ENCODE assay signal across 15 cellular contexts in genomic region chr1:107952989-107953388, GRCh38. TPM values are rescaled to one million over a fixed set of nuclear protein-coding genes. Genes with fewer than 3 reads are reported as not detected.
DNase-seq lines count a peak whose midpoint lies in the region; ATAC-seq and TF ChIP-seq lines count a peak whose summit lies in the region.
"Had no signal": no experiment of that assay in that cellular context is flagged by ENCODE, and none has a peak within 500 bp of the region (broad histone marks: within the 10 kb centered on the region; RNA-seq: fewer than 3 reads in every experiment).

No MANE protein-coding gene starts in this region.

- H3K27me3 ChIP-seq in heart right ventricle (no peaks in the 10 kb centered on the region), right cardiac atrium (ENCODE audit: control insufficient read depth, insufficient read depth) (no peaks in the 10 kb centered on the region), upper lobe of right lung (no peaks in the 10 kb centered on the region)
- H3K27me3 ChIP-seq in CD4-positive, alpha-beta memory T cell (ENCODE audit: insufficient read depth, low read length), result no peaks in the 10 kb centered on the region
- H3K27me3 ChIP-seq: esophagus muscularis mucosa, thyroid gland had no signal

- TF ChIP-seq CTCF in heart right ventricle (IDR thresholded peaks at IDR 0.05) (no peak), upper lobe of right lung (IDR thresholded peaks at IDR 0.05) (no peak)

- peaks cover 0 to 84% (median 24%) of the 10 kb centered on the region in 9 donors for H3K4me1 ChIP-seq in heart right ventricle
- peaks cover 1% of the 10 kb centered on the region for H3K4me1 ChIP-seq in right cardiac atrium (ENCODE audit: control insufficient read depth, insufficient read depth, low read length)
- H3K4me1 ChIP-seq in upper lobe of right lung, result peaks cover 10% of the 10 kb centered on the region
- H3K4me1 ChIP-seq in CD4-positive, alpha-beta memory T cell (ENCODE audit: insufficient read depth, low read length), result peaks cover 8% of the 10 kb centered on the region
- H3K4me1 ChIP-seq: parathyroid adenoma had no signal

- H3K27ac ChIP-seq in heart right ventricle (peak overlapping the region in 9 of 10 donors; percentile 1 to 75 (median 43)), right cardiac atrium (ENCODE audit: low read length) (no peak overlapping the region), upper lobe of right lung (no peak overlapping the region)
- H3K27ac ChIP-seq in CD4-positive, alpha-beta memory T cell (ENCODE audit: low read depth, low read length), result no peak overlapping the region
- H3K27ac ChIP-seq: esophagus muscularis mucosa, parathyroid adenoma had no signal

- CTCF ChIA-PET in CD4-positive, alpha-beta memory T cell (lab: Charles Lee; ENCODE audit: partially characterized antibody), result no interaction called here

- H3K27me3 Mint-ChIP-seq in CD4-positive, alpha-beta memory T cell, result no peaks in the 10 kb centered on the region
- H3K27me3 Mint-ChIP-seq: activated CD4-positive, alpha-beta T cell treated with anti-CD3 and anti-CD28 coated beads, Interleukin-2, amount 10 ng/mL, durations not matched to agents 24 days and 14 days; memory B cell; T-cell had no signal

- whole genome bisulfite sequencing in heart right ventricle, 2 donors, result 32 to 42% methylated on average over 2 of the region's 2 CpGs
- 30% methylated on average over 2 of the region's 2 CpGs for whole genome bisulfite sequencing in right cardiac atrium

- peak in 7 of 8 donors; percentile 67 to 76 (median 72) for ATAC-seq in heart right ventricle
- ATAC-seq in Right ventricle myocardium inferior, result no peak
- ATAC-seq in right cardiac atrium, result peak; percentile 79 to 88
- ATAC-seq in upper lobe of right lung, result peak; percentile 56
- no peak for ATAC-seq in GM18502 (IDR thresholded peaks at IDR 0.05; ENCODE audit: poor library complexity, unreplicated experiment)
- ATAC-seq: T-cell had no signal

- H3K4me3 ChIP-seq in heart right ventricle (no peak overlapping the region), right cardiac atrium (ENCODE audit: low read length) (no peak overlapping the region), upper lobe of right lung (no peak overlapping the region)
- no peak overlapping the region for H3K4me3 ChIP-seq in CD4-positive, alpha-beta memory T cell (ENCODE audit: low read length in 2 of 2)
- H3K4me3 ChIP-seq: esophagus muscularis mucosa, thyroid gland had no signal

- no peaks in the 10 kb centered on the region for H3K36me3 Mint-ChIP-seq in CD4-positive, alpha-beta memory T cell
- H3K36me3 Mint-ChIP-seq: memory B cell, T-cell had no signal

- no peaks in the 10 kb centered on the region for H3K9me3 Mint-ChIP-seq in CD4-positive, alpha-beta memory T cell
- H3K9me3 Mint-ChIP-seq: activated CD4-positive, alpha-beta T cell treated with anti-CD3 and anti-CD28 coated beads, Interleukin-2, amount 10 ng/mL, durations not matched to agents 24 days and 14 days; memory B cell; T-cell had no signal

- intact Hi-C loops in heart right ventricle (cut with DNase I), result no loop called here
- intact Hi-C loops in Right ventricle myocardium inferior (cut with DNase I), result no loop called here
- intact Hi-C loops in right cardiac atrium (cut with DNase I), result no loop called here
- intact Hi-C loops in upper lobe of right lung (cut with DNase I), result no loop called here
- intact Hi-C loops in CD4-positive, alpha-beta memory T cell (cut with micrococcal nuclease), result no loop called here

- DNase-seq in heart right ventricle (peak in 1 of 2 donors; percentile 30), Right ventricle myocardium inferior (ENCODE audit: missing footprints) (no peak), SKM-1 (lab: John Stamatoyannopoulos, UW; ENCODE audit: unreplicated experiment) (peak; percentile 12), right cardiac atrium (no peak), upper lobe of right lung (no peak)
- no peak for DNase-seq in CD4-positive, alpha-beta memory T cell
- DNase-seq in stimulated activated CD4-positive, alpha-beta T cell treated with anti-CD3 and anti-CD28 coated beads, Interleukin-2, amount 100 ng/mL, for 48 hours, result no peak
- DNase-seq: activated CD4-positive, alpha-beta T cell treated with anti-CD3 and anti-CD28 coated beads, Interleukin-2, amount 10 ng/mL, durations not matched to agents 24 days and 14 days; activated T-cell treated with anti-CD3 and anti-CD28 coated beads, Interleukin-2, amount 50 U/mL, for 48 hours; T-cell; thyroid gland had no signal

- H3K27ac Mint-ChIP-seq in CD4-positive, alpha-beta memory T cell, result peak overlapping the region in 1 of 7 donors; percentile 9
- H3K27ac Mint-ChIP-seq: activated CD4-positive, alpha-beta T cell treated with anti-CD3 and anti-CD28 coated beads, Interleukin-2, amount 10 ng/mL, durations not matched to agents 24 days and 14 days; memory B cell; T-cell had no signal

- no peak overlapping the region for H3K4me3 Mint-ChIP-seq in CD4-positive, alpha-beta memory T cell
- H3K4me3 Mint-ChIP-seq: activated CD4-positive, alpha-beta T cell treated with anti-CD3 and anti-CD28 coated beads, Interleukin-2, amount 10 ng/mL, durations not matched to agents 24 days and 14 days; memory B cell; T-cell had no signal

- H3K4me1 Mint-ChIP-seq in CD4-positive, alpha-beta memory T cell, result peaks cover 8 to 31% (median 14%) of the 10 kb centered on the region in 4 donors

- H3K36me3 ChIP-seq in heart right ventricle (no peaks in the 10 kb centered on the region), upper lobe of right lung (no peaks in the 10 kb centered on the region)
- H3K36me3 ChIP-seq in CD4-positive, alpha-beta memory T cell (ENCODE audit: insufficient read depth, low read length), result no peaks in the 10 kb centered on the region
- H3K36me3 ChIP-seq: esophagus muscularis mucosa, thyroid gland had no signal

- no peaks in the 10 kb centered on the region for H3K9me3 ChIP-seq in heart right ventricle
- no peaks in the 10 kb centered on the region for H3K9me3 ChIP-seq in right cardiac atrium (ENCODE audit: control insufficient read depth, low read length)
- no peaks in the 10 kb centered on the region for H3K9me3 ChIP-seq in upper lobe of right lung
- no peaks in the 10 kb centered on the region for H3K9me3 ChIP-seq in CD4-positive, alpha-beta memory T cell (ENCODE audit: control insufficient read depth in 1 of 2, low read length in 2 of 2)
- H3K9me3 ChIP-seq: esophagus muscularis mucosa, thyroid gland had no signal

- POLR2A ChIA-PET in CD4-positive, alpha-beta memory T cell (lab: Charles Lee; ENCODE audit: partially characterized antibody), result no interaction called here

RNA-seq across cellular contexts. Expression of gene VAV3, which starts 12.0 kb away (rescaled TPM):
- total RNA-seq in heart right ventricle (1 to 10 TPM in 8 of 10 donors, under 1 TPM in 2; 0.76 to 3.4 (median 2.3) TPM), Right ventricle myocardium inferior (1.7 TPM), right cardiac atrium (1 to 10 TPM; 2.2 to 4.0 (median 3.0) TPM), upper lobe of right lung (8.5 TPM)
- polyA plus RNA-seq in heart right ventricle (1 to 10 TPM in 1 of 2 donors, under 1 TPM in 1; 0.72 to 1.0 TPM), right cardiac atrium (0.79 TPM)
- 1 to 10 TPM; 1.6 to 2.9 TPM for total RNA-seq in CD4-positive, alpha-beta memory T cell
- polyA plus RNA-seq in CD4-positive, alpha-beta memory T cell, result 1 to 10 TPM in 1 of 2 donors, under 1 TPM in 1; 0.43 to 2.0 TPM

Comparison
In these comparisons a context has a peak if more than half of its experiments do, and no peak if none do; other contexts are left out.
1. ATAC-seq: peak in heart right ventricle (7 of 8), right cardiac atrium (2 of 2) and upper lobe of right lung (single experiment); none in Right ventricle myocardium inferior (single experiment) and GM18502 (single experiment).
2. H3K27ac ChIP-seq: peak in heart right ventricle (9 of 10); none in right cardiac atrium (single experiment), upper lobe of right lung (single experiment) and CD4-positive, alpha-beta memory T cell (single experiment).